16 cellular contexts compared by ENCODE assay signal in the genomic region with DNA sequence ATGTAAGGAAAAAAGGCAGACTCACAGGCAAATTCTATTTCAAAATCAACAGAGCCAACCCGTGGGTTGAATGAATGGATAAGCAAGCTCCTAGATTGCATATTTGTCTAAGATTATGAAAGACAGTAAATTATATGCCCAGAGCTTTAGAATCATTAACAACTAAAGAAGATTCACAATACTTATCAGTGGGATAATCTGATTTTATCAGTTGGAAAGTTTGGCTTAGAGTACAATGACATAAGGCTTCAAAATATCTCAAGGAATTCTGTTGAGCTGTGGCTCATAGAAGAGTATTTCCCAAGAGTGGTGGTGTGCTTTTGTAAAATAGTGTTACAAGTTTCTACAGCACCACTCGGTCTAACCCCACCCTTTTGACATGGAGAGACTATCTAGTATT.
A peak's percentile ranks its signal among the peaks of the same experiment; 100 is the strongest.
DNase-seq lines count a peak whose midpoint lies in the region; ATAC-seq lines count a peak whose summit lies in the region.
"Had no signal": no experiment of that assay in that cellular context is flagged by ENCODE, and none has a peak within 500 bp of the region (broad histone marks: within the 10 kb centered on the region; RNA-seq: fewer than 3 reads in every experiment).

No MANE protein-coding gene starts in this region.

- no peak for ATAC-seq in GM19324 (IDR thresholded peaks at IDR 0.05; ENCODE audit: low FRiP score, unreplicated experiment)
- ATAC-seq in HG03196 (IDR thresholded peaks at IDR 0.05; ENCODE audit: unreplicated experiment), result no peak
- ATAC-seq: GM12878, HCT116 had no signal

- DNase-seq in EL (peak; percentile 42), amniotic epithelial cell (ENCODE audit: low read depth) (peak; percentile 78), kidney glomerular epithelial cell (lab: John Stamatoyannopoulos, UW) (peak; percentile 4), NCI-H2196 treated with DMSO at 0.1 percent for 48 hours (lab: John Stamatoyannopoulos, UW; ENCODE audit: unreplicated experiment) (no peak)
- DNase-seq: C1 segment of cervical spinal cord; Calu3; CD4-positive, alpha-beta memory T cell; COR-L47; DMS53; DMS79 treated with DMSO at 0.1 percent for 48 hours; GDM1; H9 had no signal
